ENCODE assay signal across 22 cellular contexts in the genomic region with DNA sequence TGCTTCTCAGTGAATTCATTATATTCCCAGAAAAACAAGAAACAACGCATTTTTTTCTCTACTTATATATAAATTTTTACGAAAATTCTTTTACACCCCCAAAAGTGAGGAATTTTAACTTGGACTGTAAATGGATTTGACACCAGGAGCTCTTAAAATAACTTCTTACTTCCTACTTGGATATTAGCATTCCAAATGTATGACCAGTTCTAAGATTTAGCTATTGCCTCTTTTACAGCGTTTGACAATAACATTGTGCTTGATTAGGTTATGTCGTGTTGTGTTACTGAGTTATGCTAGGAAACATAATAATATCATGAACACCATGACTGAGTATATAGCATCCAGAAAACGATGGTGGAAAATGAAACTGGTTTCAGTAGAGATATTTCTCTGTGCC.
DNase-seq lines count a peak whose midpoint lies in the region; ATAC-seq and TF ChIP-seq lines count a peak whose summit lies in the region.
"Had no signal": no experiment of that assay in that cellular context is flagged by ENCODE, and none has a peak within 500 bp of the region (broad histone marks: within the 10 kb centered on the region; RNA-seq: fewer than 3 reads in every experiment).

No MANE protein-coding gene starts in this region.

- no peak overlapping the region for H3K27ac Mint-ChIP-seq in CD8-positive, alpha-beta T cell
- H3K27ac Mint-ChIP-seq: CD14-positive monocyte; CD4-positive, alpha-beta T cell; GM23338; H9 had no signal

- H3K36me3 Mint-ChIP-seq in CD8-positive, alpha-beta T cell, result no peaks in the 10 kb centered on the region
- H3K36me3 Mint-ChIP-seq: CD14-positive monocyte had no signal

- POLR2A ChIA-PET in SK-N-SH (lab: Yijun Ruan, JAX), result no interaction called here
- POLR2A ChIA-PET in CD8-positive, alpha-beta T cell (lab: Charles Lee), result no interaction called here

- H3K4me3 ChIP-seq in SK-N-SH (ENCODE audit: low read depth in 2 of 2, low read length in 1 of 2), result no peak overlapping the region
- H3K4me3 ChIP-seq in CD8-positive, alpha-beta T cell (ENCODE audit: low read depth, low read length), result no peak overlapping the region
- H3K4me3 ChIP-seq: BLaER1 treated with 17β-estradiol and CSF1 and Interleukin-3, amounts not matched to agents 10 nM and 100 nM; GM23338 had no signal

- H3K36me3 ChIP-seq in SK-N-SH (replicated peaks in 1 of 2; ENCODE audit: control insufficient read depth in 1 of 2, insufficient read depth in 2 of 2, low read length in 1 of 2), result no peaks in the 10 kb centered on the region
- H3K36me3 ChIP-seq in CD8-positive, alpha-beta T cell (ENCODE audit: insufficient read depth, low read length), result no peaks in the 10 kb centered on the region
- H3K36me3 ChIP-seq: BE2C; BLaER1 treated with 17β-estradiol and CSF1 and Interleukin-3, amounts not matched to agents 10 nM and 100 nM had no signal

- no peaks in the 10 kb centered on the region for H4K20me1 ChIP-seq in SK-N-SH (ENCODE audit: insufficient read depth)
- H4K20me1 ChIP-seq: BLaER1 treated with 17β-estradiol and CSF1 and Interleukin-3, amounts not matched to agents 10 nM and 100 nM had no signal

- no peaks in the 10 kb centered on the region for H3K9me3 ChIP-seq in SK-N-SH
- H3K9me3 ChIP-seq in CD8-positive, alpha-beta T cell (ENCODE audit: low read length), result no peaks in the 10 kb centered on the region
- H3K9me3 ChIP-seq: BE2C had no signal

- no peak overlapping the region for H3K4me2 ChIP-seq in SK-N-SH
- H3K4me2 ChIP-seq: BLaER1 treated with 17β-estradiol and CSF1 and Interleukin-3, amounts not matched to agents 10 nM and 100 nM; GM23338 had no signal

- H2AFZ ChIP-seq in SK-N-SH (ENCODE audit: low read depth), result no peak overlapping the region

- no peaks in the 10 kb centered on the region for H3K79me2 ChIP-seq in SK-N-SH (ENCODE audit: insufficient read depth)

- no peak overlapping the region for H3K9ac ChIP-seq in SK-N-SH
- H3K9ac ChIP-seq: BLaER1 treated with 17β-estradiol and CSF1 and Interleukin-3, amounts not matched to agents 10 nM and 100 nM had no signal

- no peaks in the 10 kb centered on the region for H3K9me2 ChIP-seq in SK-N-SH

- H3K9me3 Mint-ChIP-seq in CD8-positive, alpha-beta T cell, result peaks cover 13% of the 10 kb centered on the region

- H3K4me3 Mint-ChIP-seq in CD8-positive, alpha-beta T cell, result no peak overlapping the region
- H3K4me3 Mint-ChIP-seq: CD14-positive monocyte; CD4-positive, alpha-beta T cell; GM23338; H9 had no signal

- TF ChIP-seq CTCF in SK-N-SH (IDR thresholded peaks at IDR 0.05), result no peak
- TF ChIP-seq CTCF in CD8-positive, alpha-beta T cell (IDR thresholded peaks at IDR 0.05), result no peak

- intact Hi-C loops in CD8-positive, alpha-beta T cell (cut with DNase I, micrococcal nuclease), result no loop called here

- H3K4me1 Mint-ChIP-seq in CD8-positive, alpha-beta T cell (ENCODE audit: low read depth), result no peaks in the 10 kb centered on the region
- H3K4me1 Mint-ChIP-seq: CD14-positive monocyte, GM23338, H9 had no signal

- WGBS in SK-N-SH (ENCODE audit: low lambda C conversion rate), result 31% methylated on average over 5 of the region's 5 CpGs

- H3K27ac ChIP-seq in SK-N-SH (ENCODE audit: low read depth in 2 of 2, low read length in 1 of 2), result no peak overlapping the region
- H3K27ac ChIP-seq in CD8-positive, alpha-beta T cell (ENCODE audit: low read depth, low read length), result no peak overlapping the region
- H3K27ac ChIP-seq: 22Rv1; BLaER1 treated with 17β-estradiol and CSF1 and Interleukin-3, amounts not matched to agents 10 nM and 100 nM had no signal

- no peaks in the 10 kb centered on the region for H3K27me3 Mint-ChIP-seq in CD8-positive, alpha-beta T cell (ENCODE audit: low read depth)
- H3K27me3 Mint-ChIP-seq: CD4-positive, alpha-beta T cell had no signal

- CTCF ChIA-PET in SK-N-SH (lab: Yijun Ruan, JAX), result no interaction called here
- CTCF ChIA-PET in CD8-positive, alpha-beta T cell (lab: Charles Lee), result no interaction called here

- no peak for ATAC-seq in SK-N-SH treated with all-trans-retinoic acid at 6 μM for 48 hours
- ATAC-seq in CD8-positive, alpha-beta T cell, result no peak
- ATAC-seq: GM23338, HCT116 had no signal

- TF ChIP-seq RAD21 in SK-N-SH (IDR thresholded peaks at IDR 0.05; ENCODE audit: low read length), result no peak

- no peaks in the 10 kb centered on the region for H3F3A ChIP-seq in SK-N-SH (replicated peaks; ENCODE audit: insufficient read depth)

- no peak for TF ChIP-seq EP300 in SK-N-SH (IDR thresholded peaks at IDR 0.05; ENCODE audit: borderline replicate concordance in 1 of 2, low read depth in 1 of 2, low read length in 1 of 2)

- no peaks in the 10 kb centered on the region; a peak in 1 of 4 replicates for H3K4me1 ChIP-seq in SK-N-SH (ENCODE audit: control insufficient read depth in 1 of 2, insufficient read depth in 2 of 2, low read depth in 1 of 2, low read length in 1 of 2)
- H3K4me1 ChIP-seq in CD8-positive, alpha-beta T cell (ENCODE audit: insufficient read depth, low read length), result no peaks in the 10 kb centered on the region
- H3K4me1 ChIP-seq: BE2C; BLaER1 treated with 17β-estradiol and CSF1 and Interleukin-3, amounts not matched to agents 10 nM and 100 nM had no signal

- no peaks in the 10 kb centered on the region for H3K27me3 ChIP-seq in SK-N-SH (ENCODE audit: insufficient read depth)
- H3K27me3 ChIP-seq in CD8-positive, alpha-beta T cell (ENCODE audit: insufficient read depth, low read length), result no peaks in the 10 kb centered on the region
- H3K27me3 ChIP-seq: BE2C; BLaER1 treated with 17β-estradiol and CSF1 and Interleukin-3, amounts not matched to agents 10 nM and 100 nM had no signal

- DNase-seq in SK-N-SH (no peak), kidney tubule cell (ENCODE audit: low spot score) (peak; percentile 22), renal cortical epithelial cell (ENCODE audit: low read depth) (peak; percentile 16), SKM-1 treated with dmso at 0.1 percent for 144 hours (lab: John Stamatoyannopoulos, UW; ENCODE audit: unreplicated experiment) (no peak)
- no peak for DNase-seq in activated T-cell treated with anti-CD3 and anti-CD28 coated beads, Interleukin-2, amount 50 U/mL, for 48 hours
- no peak for DNase-seq in CD8-positive, alpha-beta T cell
- DNase-seq: ACHN; AML-193; BE2C; Calu3; CD4-positive, alpha-beta T cell; COR-L47; DMS53; DMS79 treated with DMSO at 0.1 percent for 48 hours; GF-D8; H9 had no signal

TF ChIP-seq in SK-N-SH treated with all-trans-retinoic acid at 6 μM for 48 hours, 23 proteins besides CTCF, POLR2A, EP300 and RAD21:
- peak; percentile 70 for TF ChIP-seq ISL1 (CRISPR knock-in tag; IDR thresholded peaks at IDR 0.05)
- no peak for TF ChIP-seq TCF4 (CRISPR knock-in tag; IDR thresholded peaks at IDR 0.05; ENCODE audit: borderline replicate concordance)

TF ChIP-seq in SK-N-SH, 30 proteins besides CTCF, POLR2A, EP300 and RAD21 (continues in another document):
- TF ChIP-seq RCOR1 (IDR thresholded peaks at IDR 0.05; ENCODE audit: low read length) (no peak), RFX5 (IDR thresholded peaks at IDR 0.05; ENCODE audit: low read length) (no peak), JUND (IDR thresholded peaks at IDR 0.05) (no peak), CHD2 (IDR thresholded peaks at IDR 0.05; ENCODE audit: low read length, partially characterized antibody) (no peak), NRF1 (IDR thresholded peaks at IDR 0.05; ENCODE audit: low read depth, low read length) (no peak), FOXM1 (IDR thresholded peaks at IDR 0.05; ENCODE audit: low read depth) (no peak), TCF12 (IDR thresholded peaks at IDR 0.05) (no peak), ZBTB33 (IDR thresholded peaks at IDR 0.05; ENCODE audit: borderline replicate concordance, low read depth) (no peak), TAF1 (IDR thresholded peaks at IDR 0.05; ENCODE audit: borderline replicate concordance, low read depth, low read length) (no peak), FOXJ3 (CRISPR knock-in tag; IDR thresholded peaks at IDR 0.05) (no peak), TEAD4 (IDR thresholded peaks at IDR 0.05; ENCODE audit: borderline replicate concordance, insufficient read depth) (no peak), MEF2A (IDR thresholded peaks at IDR 0.05; ENCODE audit: borderline replicate concordance, low read depth) (no peak), POLR2AphosphoS5 (IDR thresholded peaks at IDR 0.05; ENCODE audit: low read depth, low read length) (no peak), GABPA (IDR thresholded peaks at IDR 0.05; ENCODE audit: low read depth) (no peak), IRF3 (IDR thresholded peaks at IDR 0.05; ENCODE audit: low read depth, low read length) (no peak)
- TF ChIP-seq, protein P1, sequence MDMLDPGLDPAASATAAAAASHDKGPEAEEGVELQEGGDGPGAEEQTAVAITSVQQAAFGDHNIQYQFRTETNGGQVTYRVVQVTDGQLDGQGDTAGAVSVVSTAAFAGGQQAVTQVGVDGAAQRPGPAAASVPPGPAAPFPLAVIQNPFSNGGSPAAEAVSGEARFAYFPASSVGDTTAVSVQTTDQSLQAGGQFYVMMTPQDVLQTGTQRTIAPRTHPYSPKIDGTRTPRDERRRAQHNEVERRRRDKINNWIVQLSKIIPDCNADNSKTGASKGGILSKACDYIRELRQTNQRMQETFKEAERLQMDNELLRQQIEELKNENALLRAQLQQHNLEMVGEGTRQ (IDR thresholded peaks at IDR 0.05; ENCODE audit: borderline replicate concordance, low read depth, low read length), result no peak

Comparison
In these comparisons a context has a peak if more than half of its experiments do, and no peak if none do; other contexts are left out.
1. DNase-seq: peak in kidney tubule cell (single experiment) and renal cortical epithelial cell (single experiment); none in SK-N-SH (single experiment), SKM-1 treated with dmso at 0.1 percent for 144 hours (single experiment), activated T-cell treated with anti-CD3 and anti-CD28 coated beads, Interleukin-2, amount 50 U/mL, for 48 hours (0 of 2) and CD8-positive, alpha-beta T cell (0 of 7).